Comparison of ENCODE assay signal across 11 cellular contexts in genomic region chr22:38868286-38868721, GRCh38. TPM values are rescaled to one million over a fixed set of nuclear protein-coding genes. Genes with fewer than 3 reads are reported as not detected.
DNase-seq lines count a peak whose midpoint lies in the region; ATAC-seq and TF ChIP-seq lines count a peak whose summit lies in the region.
"Had no signal": no experiment of that assay in that cellular context is flagged by ENCODE, and none has a peak within 500 bp of the region (broad histone marks: within the 10 kb centered on the region; RNA-seq: fewer than 3 reads in every experiment).

No MANE protein-coding gene starts in this region.

- CTCF ChIA-PET in CD4-positive, alpha-beta memory T cell (lab: Charles Lee; ENCODE audit: partially characterized antibody): interaction anchor here (1.1 to 7.1 kb wide), 12 partner anchors 12 to 451 kb away, joined by 3 to 168 read pairs (median 12); partner anchors contain the start of genes APOBEC3G and RPL3

- TF ChIP-seq CTCF in nephron (IDR thresholded peaks at IDR 0.05; ENCODE audit: unreplicated experiment in 3 of 3): no peak

- DNase-seq in T-helper 1 cell: no peak
- no peak for DNase-seq in CD4-positive, alpha-beta memory T cell
- DNase-seq in activated gamma-delta T cell (lab: John Stamatoyannopoulos, UW): no peak
- no peak for DNase-seq in HuH-7.5 (ENCODE audit: low spot score)
- DNase-seq: NCI-H2107 had no signal

- H3K27ac Mint-ChIP-seq in T-helper 1 cell treated with Interleukin-12 subunit alpha and Interleukin-12 subunit beta and Interleukin-4 antibody, amounts not matched to agents 30 μg/mL and 1 μg/mL, for 36 hours: peak overlapping the region; percentile 31
- peak overlapping the region in 6 of 7 donors; percentile 61 to 75 (median 72) for H3K27ac Mint-ChIP-seq in CD4-positive, alpha-beta memory T cell
- H3K27ac Mint-ChIP-seq in activated naive CD8-positive, alpha-beta T cell: peak overlapping the region; percentile 86
- H3K27ac Mint-ChIP-seq in nephron: no peak overlapping the region

- no peak overlapping the region for H3K4me3 Mint-ChIP-seq in T-helper 1 cell treated with Interleukin-12 subunit alpha and Interleukin-12 subunit beta and Interleukin-4 antibody, amounts not matched to agents 30 μg/mL and 1 μg/mL, for 36 hours
- H3K4me3 Mint-ChIP-seq in CD4-positive, alpha-beta memory T cell: peak overlapping the region in 1 of 8 donors; percentile 49
- H3K4me3 Mint-ChIP-seq in activated naive CD8-positive, alpha-beta T cell: peak overlapping the region; percentile 54
- peak overlapping the region; percentile 35 to 62 (median 46) for H3K4me3 Mint-ChIP-seq in nephron

- H3K4me1 Mint-ChIP-seq in T-helper 1 cell treated with Interleukin-12 subunit alpha and Interleukin-12 subunit beta and Interleukin-4 antibody, amounts not matched to agents 30 μg/mL and 1 μg/mL, for 36 hours (ENCODE audit: low read depth): peaks cover 26% of the 10 kb centered on the region
- peaks cover 21 to 46% (median 37%) of the 10 kb centered on the region in 4 donors for H3K4me1 Mint-ChIP-seq in CD4-positive, alpha-beta memory T cell
- peaks cover 34% of the 10 kb centered on the region for H3K4me1 Mint-ChIP-seq in activated naive CD8-positive, alpha-beta T cell (ENCODE audit: low read depth)
- H3K4me1 Mint-ChIP-seq in nephron: peaks cover 37% of the 10 kb centered on the region

- H3K4me3 ChIP-seq in CD4-positive, alpha-beta memory T cell (ENCODE audit: low read length in 2 of 2): no peak overlapping the region
- H3K4me3 ChIP-seq: tibial artery had no signal

- H3K9me3 ChIP-seq in CD4-positive, alpha-beta memory T cell (ENCODE audit: control insufficient read depth in 1 of 2, low read length in 2 of 2): no peaks in the 10 kb centered on the region
- H3K9me3 ChIP-seq: tibial artery had no signal

- ATAC-seq in HG03045 (IDR thresholded peaks at IDR 0.05; ENCODE audit: unreplicated experiment): no peak

- intact Hi-C loops in CD4-positive, alpha-beta memory T cell (cut with micrococcal nuclease): no loop called here

- H3K27me3 Mint-ChIP-seq in T-helper 1 cell treated with Interleukin-12 subunit alpha and Interleukin-12 subunit beta and Interleukin-4 antibody, amounts not matched to agents 30 μg/mL and 1 μg/mL, for 36 hours (ENCODE audit: low read depth): no peaks in the 10 kb centered on the region
- no peaks in the 10 kb centered on the region for H3K27me3 Mint-ChIP-seq in CD4-positive, alpha-beta memory T cell
- H3K27me3 Mint-ChIP-seq in activated naive CD8-positive, alpha-beta T cell: no peaks in the 10 kb centered on the region
- H3K27me3 Mint-ChIP-seq in nephron (ENCODE audit: low read depth): peaks cover under 1% of the 10 kb centered on the region
- H3K27me3 Mint-ChIP-seq: IgD-negative memory B cell had no signal

- peaks cover 29% of the 10 kb centered on the region for H3K36me3 ChIP-seq in CD4-positive, alpha-beta memory T cell (ENCODE audit: insufficient read depth, low read length)

- no peaks in the 10 kb centered on the region for H3K9me3 Mint-ChIP-seq in T-helper 1 cell treated with Interleukin-12 subunit alpha and Interleukin-12 subunit beta and Interleukin-4 antibody, amounts not matched to agents 30 μg/mL and 1 μg/mL, for 36 hours
- no peaks in the 10 kb centered on the region for H3K9me3 Mint-ChIP-seq in CD4-positive, alpha-beta memory T cell
- H3K9me3 Mint-ChIP-seq in activated naive CD8-positive, alpha-beta T cell (ENCODE audit: low read depth): no peaks in the 10 kb centered on the region
- H3K9me3 Mint-ChIP-seq in nephron: no peaks in the 10 kb centered on the region
- H3K9me3 Mint-ChIP-seq: IgD-negative memory B cell had no signal

- H3K4me1 ChIP-seq in CD4-positive, alpha-beta memory T cell (ENCODE audit: insufficient read depth, low read length): peaks cover 43% of the 10 kb centered on the region

- H3K27me3 ChIP-seq in CD4-positive, alpha-beta memory T cell (ENCODE audit: insufficient read depth, low read length): no peaks in the 10 kb centered on the region
- H3K27me3 ChIP-seq: tibial artery had no signal

- peaks cover 2% of the 10 kb centered on the region for H3K36me3 Mint-ChIP-seq in T-helper 1 cell treated with Interleukin-12 subunit alpha and Interleukin-12 subunit beta and Interleukin-4 antibody, amounts not matched to agents 30 μg/mL and 1 μg/mL, for 36 hours (ENCODE audit: low read depth)
- H3K36me3 Mint-ChIP-seq in CD4-positive, alpha-beta memory T cell: peaks cover 0 to 30% of the 10 kb centered on the region in 2 donors
- H3K36me3 Mint-ChIP-seq in activated naive CD8-positive, alpha-beta T cell: no peaks in the 10 kb centered on the region
- H3K36me3 Mint-ChIP-seq in nephron (ENCODE audit: low read depth): peaks cover 10% of the 10 kb centered on the region
- H3K36me3 Mint-ChIP-seq: IgD-negative memory B cell had no signal

- POLR2A ChIA-PET in CD4-positive, alpha-beta memory T cell (lab: Charles Lee; ENCODE audit: partially characterized antibody): interaction anchor here (1.9 to 6.2 kb wide), 3 partner anchors 116 to 449 kb away, joined by 7 to 85 read pairs (median 27); partner anchors contain the start of gene RPL3

- no peak overlapping the region for H3K27ac ChIP-seq in CD4-positive, alpha-beta memory T cell (ENCODE audit: low read depth, low read length)
- H3K27ac ChIP-seq: tibial artery had no signal

RNA-seq across cellular contexts. Expression of gene CBX6, which starts 3.7 kb away (rescaled TPM):
- 10 to 100 TPM; 85.0 to 88.0 TPM for total RNA-seq in CD4-positive, alpha-beta memory T cell
- 10 to 100 TPM in 1 of 2 donors, 1 to 10 TPM in 1; 4.1 to 10.9 TPM for polyA plus RNA-seq in CD4-positive, alpha-beta memory T cell

RNA-seq across cellular contexts. Expression of gene NPTXR, which starts 24.5 kb away (rescaled TPM):
- 1 to 10 TPM; 8.6 to 9.0 TPM for total RNA-seq in CD4-positive, alpha-beta memory T cell
- polyA plus RNA-seq in CD4-positive, alpha-beta memory T cell: under 1 TPM; 0.31 to 0.61 TPM

Comparison
In these comparisons a context has a peak if more than half of its experiments do, and no peak if none do; other contexts are left out.
1. H3K27ac Mint-ChIP-seq: peak in T-helper 1 cell treated with Interleukin-12 subunit alpha and Interleukin-12 subunit beta and Interleukin-4 antibody, amounts not matched to agents 30 μg/mL and 1 μg/mL, for 36 hours (single experiment), CD4-positive, alpha-beta memory T cell (6 of 7) and activated naive CD8-positive, alpha-beta T cell (single experiment); none in nephron (0 of 3).